In the genomic region with DNA sequence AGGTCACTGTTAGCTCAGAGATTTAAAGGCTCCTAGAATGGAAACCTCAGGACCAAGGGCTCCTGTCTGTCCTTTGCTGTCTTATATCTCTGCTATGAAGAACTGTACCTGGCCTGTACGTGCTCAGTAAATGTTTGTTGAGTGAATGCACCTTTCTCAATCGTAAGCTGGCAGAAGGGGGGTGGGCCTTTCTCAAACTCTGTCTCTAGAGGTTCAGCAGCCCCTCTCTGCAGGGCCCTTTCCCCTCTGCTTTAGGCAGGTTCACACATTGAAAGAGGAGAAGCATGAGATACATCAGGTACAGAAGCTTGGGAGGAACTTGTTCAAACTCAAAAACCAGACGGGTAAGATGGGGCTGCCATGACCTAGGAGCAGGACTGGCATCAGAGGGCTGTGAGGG, we compare ENCODE assay signal across 18 cellular contexts.
DNase-seq lines count a peak whose midpoint lies in the region; ATAC-seq and TF ChIP-seq lines count a peak whose summit lies in the region.
"Had no signal": no experiment of that assay in that cellular context is flagged by ENCODE, and none has a peak within 500 bp of the region (broad histone marks: within the 10 kb centered on the region; RNA-seq: fewer than 3 reads in every experiment).

No MANE protein-coding gene starts in this region.

- DNase-seq in cardiac septum (ENCODE audit: low spot score) = peak; percentile 47
- no peak for DNase-seq in left ventricle myocardium superior
- DNase-seq in RWPE2 (ENCODE audit: low spot score) = peak; percentile 16
- DNase-seq in endodermal cell = peak; percentile 24
- peak; percentile 9 for DNase-seq in ureter (ENCODE audit: low spot score)
- no peak for DNase-seq in HuH-7.5 (ENCODE audit: low spot score)
- no peak for DNase-seq in CD1c-positive myeloid dendritic cell (ENCODE audit: extremely low spot score)
- DNase-seq: CD4-positive, CD25-positive, alpha-beta regulatory T cell; CD8-positive, alpha-beta memory T cell; COR-L47; DMS 273 treated with DMSO at 0.1 percent for 48 hours; DMS53; DND-41; EL had no signal

- no peaks in the 10 kb centered on the region for H3K36me3 Mint-ChIP-seq in endodermal cell (ENCODE audit: low read depth)
- H3K36me3 Mint-ChIP-seq: CD4-positive, CD25-positive, alpha-beta regulatory T cell had no signal

- no peak overlapping the region for H3K27ac Mint-ChIP-seq in endodermal cell
- H3K27ac Mint-ChIP-seq: B cell; CD4-positive, CD25-positive, alpha-beta regulatory T cell; CD8-positive, alpha-beta memory T cell had no signal

- no peak for ATAC-seq in left ventricle myocardium superior
- ATAC-seq in RWPE2 (ENCODE audit: low read depth) = no peak
- ATAC-seq: GM12878 had no signal

- intact Hi-C loops in cardiac septum (cut with DNase I) = no loop called here
- intact Hi-C loops in left ventricle myocardium superior (cut with micrococcal nuclease) = no loop called here

- H3K9ac ChIP-seq in endodermal cell (ENCODE audit: extremely low read depth, low read length, poor library complexity, severe bottlenecking) = no peak overlapping the region
- H3K9ac ChIP-seq: BLaER1 treated with 17β-estradiol and CSF1 and Interleukin-3, amounts not matched to agents 10 nM and 100 nM had no signal

- H3K27me3 Mint-ChIP-seq in endodermal cell (ENCODE audit: insufficient read depth) = peaks cover 21% of the 10 kb centered on the region

- WGBS in endodermal cell (ENCODE audit: insufficient coverage in 1 of 2, insufficient read length in 1 of 2), 2 experiments = 88 to 100% methylated on average over 1 to 3 of the region's 3 CpGs

- H3K4me3 Mint-ChIP-seq in endodermal cell = no peak overlapping the region
- H3K4me3 Mint-ChIP-seq: B cell; CD4-positive, CD25-positive, alpha-beta regulatory T cell; CD8-positive, alpha-beta memory T cell had no signal

- no peaks in the 10 kb centered on the region for H3K4me1 ChIP-seq in RWPE2 (ENCODE audit: insufficient read depth, poor library complexity, severe bottlenecking)
- no peaks in the 10 kb centered on the region for H3K4me1 ChIP-seq in endodermal cell (ENCODE audit: control insufficient read depth, insufficient read depth, low read length)
- H3K4me1 ChIP-seq: HAP-1 had no signal

- no peaks in the 10 kb centered on the region for H3K36me3 ChIP-seq in RWPE2 (ENCODE audit: low read depth)
- H3K36me3 ChIP-seq in endodermal cell (ENCODE audit: control insufficient read depth, insufficient read depth, low read length) = no peaks in the 10 kb centered on the region
- H3K36me3 ChIP-seq: BLaER1 treated with 17β-estradiol and CSF1 and Interleukin-3, amounts not matched to agents 10 nM and 100 nM; HAP-1 had no signal

- no peaks in the 10 kb centered on the region for H3K4me1 Mint-ChIP-seq in endodermal cell
- H3K4me1 Mint-ChIP-seq: B cell; CD4-positive, CD25-positive, alpha-beta regulatory T cell; CD8-positive, alpha-beta memory T cell had no signal

- H3K9me3 Mint-ChIP-seq in endodermal cell = peaks cover 4% of the 10 kb centered on the region

- H3K27me3 ChIP-seq in RWPE2 (ENCODE audit: insufficient read depth, poor library complexity, severe bottlenecking) (no peaks in the 10 kb centered on the region), endodermal cell (ENCODE audit: control insufficient read depth, insufficient read depth, low read length, poor library complexity, severe bottlenecking) (no peaks in the 10 kb centered on the region)
- H3K27me3 ChIP-seq: BLaER1 treated with 17β-estradiol and CSF1 and Interleukin-3, amounts not matched to agents 10 nM and 100 nM had no signal

- H3K9me3 ChIP-seq in RWPE2 (ENCODE audit: severe bottlenecking) = no peaks in the 10 kb centered on the region
- no peaks in the 10 kb centered on the region for H3K9me3 ChIP-seq in endodermal cell (ENCODE audit: control insufficient read depth, low read length)
- H3K9me3 ChIP-seq: BLaER1 treated with 17β-estradiol and CSF1 and Interleukin-3, amounts not matched to agents 10 nM and 100 nM had no signal

- H3K4me3 ChIP-seq in RWPE2 (ENCODE audit: severe bottlenecking) (no peak overlapping the region), endodermal cell (ENCODE audit: low read length) (no peak overlapping the region)
- H3K4me3 ChIP-seq: BLaER1 treated with 17β-estradiol and CSF1 and Interleukin-3, amounts not matched to agents 10 nM and 100 nM; GM12878; HAP-1 had no signal

- TF ChIP-seq CTCF in RWPE2 (IDR thresholded peaks at IDR 0.05; ENCODE audit: poor library complexity, severe bottlenecking) = no peak
- no peak for TF ChIP-seq CTCF in endodermal cell (conservative IDR thresholded peaks at IDR 0.05)

- H3K27ac ChIP-seq in RWPE2 (ENCODE audit: poor library complexity, severe bottlenecking) (no peak overlapping the region), endodermal cell (ENCODE audit: low read depth, low read length) (no peak overlapping the region)
- H3K27ac ChIP-seq: BLaER1 treated with 17β-estradiol and CSF1 and Interleukin-3, amounts not matched to agents 10 nM and 100 nM had no signal

Comparison
In these comparisons a context has a peak if more than half of its experiments do, and no peak if none do; other contexts are left out.
1. DNase-seq: peak in cardiac septum (single experiment), RWPE2 (single experiment), endodermal cell (single experiment) and ureter (single experiment); none in left ventricle myocardium superior (single experiment), HuH-7.5 (single experiment) and CD1c-positive myeloid dendritic cell (single experiment).